22 cellular contexts compared by ENCODE assay signal in genomic region chr9:100555471-100555870, GRCh38. TPM values are rescaled to one million over a fixed set of nuclear protein-coding genes. Genes with fewer than 3 reads are reported as not detected.
DNase-seq lines count a peak whose midpoint lies in the region; ATAC-seq, FAIRE-seq and TF ChIP-seq lines count a peak whose summit lies in the region.
"Had no signal": no experiment of that assay in that cellular context is flagged by ENCODE, and none has a peak within 500 bp of the region (broad histone marks: within the 10 kb centered on the region; RNA-seq: fewer than 3 reads in every experiment).

No MANE protein-coding gene starts in this region.

- no peak for DNase-seq in right atrium auricular region (ENCODE audit: low spot score)
- no peak for DNase-seq in D721Med (ENCODE audit: insufficient read length, low spot score)
- DNase-seq in osteoblast (ENCODE audit: insufficient read length, low spot score, missing footprints) = no peak
- DNase-seq: activated CD8-positive, alpha-beta T cell treated with anti-CD3 and anti-CD28 coated beads for 36 hours; BE2C; DMS153; HFFc6; NCI-H1092 treated with DMSO at 0.1 percent for 48 hours; NCI-H2171; T-cell; WERI-Rb-1 had no signal

- H3K4me1 ChIP-seq in right atrium auricular region (no peaks in the 10 kb centered on the region), osteoblast (ENCODE audit: insufficient read depth, low read length) (no peaks in the 10 kb centered on the region)
- H3K4me1 ChIP-seq: ascending aorta, BE2C had no signal

- no peak overlapping the region for H2AFZ ChIP-seq in osteoblast (ENCODE audit: low read length)

- H3K9me3 ChIP-seq in right atrium auricular region (no peaks in the 10 kb centered on the region), osteoblast (ENCODE audit: low read depth, low read length) (no peaks in the 10 kb centered on the region)
- H3K9me3 ChIP-seq: ascending aorta, BE2C had no signal

- H3K4me3 ChIP-seq in right atrium auricular region = no peak overlapping the region
- H3K4me3 ChIP-seq in osteoblast (ENCODE audit: insufficient read depth, low read length) = no peak overlapping the region
- H3K4me3 ChIP-seq: ascending aorta, skin epidermis had no signal

- FAIRE-seq in D721Med (lab: Jason Lieb, UNC) = no peak
- FAIRE-seq: GM19239 had no signal

- no peak overlapping the region for H3K4me2 ChIP-seq in osteoblast (ENCODE audit: insufficient read depth, low read length)

- H3K36me3 ChIP-seq in right atrium auricular region (no peaks in the 10 kb centered on the region), osteoblast (ENCODE audit: insufficient read depth, low read length) (no peaks in the 10 kb centered on the region)
- H3K36me3 ChIP-seq: BE2C had no signal

- no peaks in the 10 kb centered on the region for H3K27me3 ChIP-seq in layer of hippocampus (ENCODE audit: control insufficient read depth, insufficient read depth, low read length)
- H3K27me3 ChIP-seq in right atrium auricular region = no peaks in the 10 kb centered on the region
- H3K27me3 ChIP-seq in osteoblast (ENCODE audit: insufficient read depth, low read length) = no peaks in the 10 kb centered on the region
- H3K27me3 ChIP-seq: ascending aorta, BE2C had no signal

- no peaks in the 10 kb centered on the region for H3K79me2 ChIP-seq in osteoblast (ENCODE audit: insufficient read depth, low read length)

- H3K27ac ChIP-seq in layer of hippocampus (ENCODE audit: low read depth, low read length) (peak overlapping the region; percentile 92), right atrium auricular region (no peak overlapping the region), osteoblast (ENCODE audit: low read depth, low read length) (no peak overlapping the region)
- H3K27ac ChIP-seq: ascending aorta, skin epidermis, WERI-Rb-1 had no signal

- peak; percentile 86 for ATAC-seq in GM18870 (IDR thresholded peaks at IDR 0.05; ENCODE audit: unreplicated experiment)
- peak; percentile 66 for ATAC-seq in GM21576 (IDR thresholded peaks at IDR 0.05; ENCODE audit: unreplicated experiment)
- peak; percentile 74 for ATAC-seq in HG03175 (IDR thresholded peaks at IDR 0.05; ENCODE audit: unreplicated experiment)
- no peak for ATAC-seq in esophagus mucosa
- ATAC-seq: activated CD8-positive, alpha-beta T cell treated with anti-CD3 and anti-CD28 coated beads for 36 hours; activated T-helper 17 cell treated with anti-CD3 and anti-CD28 coated beads, Interleukin-2, amount 50 U/mL, for 72 hours; stimulated activated memory B cell treated with anti-CD40 and anti-IgM and Interleukin-4, amounts not matched to agents 10 μg/mL and 1 μg/mL and 100 μg/mL, for 72 hours; T-cell had no signal

- no peak for TF ChIP-seq CTCF in right atrium auricular region (IDR thresholded peaks at IDR 0.05)
- TF ChIP-seq CTCF in D721Med (IDR thresholded peaks at IDR 0.05; ENCODE audit: insufficient read depth, missing control alignments) = no peak
- no peak for TF ChIP-seq CTCF in osteoblast (IDR thresholded peaks at IDR 0.05; ENCODE audit: extremely low read depth, low read depth, low read length)

- H4K20me1 ChIP-seq in osteoblast (ENCODE audit: insufficient read depth, low read length) = no peaks in the 10 kb centered on the region

RNA-seq across cellular contexts. Expression of gene CAVIN4, which starts 22.4 kb away (rescaled TPM):
- 10 to 100 TPM; 33.3 to 41.2 TPM for total RNA-seq in right atrium auricular region
- 1.4 and 1.5 TPM in 2 replicates for total RNA-seq in osteoblast
- total RNA-seq in esophagus mucosa = 0.08 TPM
- total RNA-seq: ascending aorta, mononuclear cell had no signal

Comparison
In these comparisons a context has a peak if more than half of its experiments do, and no peak if none do; other contexts are left out.
1. RNA of gene CAVIN4, which starts 22.4 kb away (total RNA-seq): 33.3 to 41.2 TPM in right atrium auricular region; 1.4 to 1.5 TPM in osteoblast and 0.08 TPM in esophagus mucosa (single experiment); every median in the first group is over 10 times any median in the second.